In genomic region chr1:35717911-35718476, GRCh38 we compare ENCODE assay signal across 9 cellular contexts. TPM values are rescaled to one million over a fixed set of nuclear protein-coding genes. Genes with fewer than 3 reads are reported as not detected.
A peak's percentile ranks its signal among the peaks of the same experiment; 100 is the strongest.
DNase-seq lines count a peak whose midpoint lies in the region; ATAC-seq, FAIRE-seq and TF ChIP-seq lines count a peak whose summit lies in the region.
"Had no signal": no experiment of that assay in that cellular context is flagged by ENCODE, and none has a peak within 500 bp of the region (broad histone marks: within the 10 kb centered on the region; RNA-seq: fewer than 3 reads in every experiment).

No MANE protein-coding gene starts in this region.

- H3K4me1 Mint-ChIP-seq in activated naive CD8-positive, alpha-beta T cell (ENCODE audit: low read depth): peaks cover 29% of the 10 kb centered on the region

- H3K27me3 Mint-ChIP-seq in activated naive CD8-positive, alpha-beta T cell: no peaks in the 10 kb centered on the region

- intact Hi-C loops in heart left ventricle (cut with DNase I): loop anchor here in 5 of 10 donors (2.0 to 10.0 kb wide), 6 partner anchors 54 to 266 kb away; partner anchors contain the start of genes PSMB2 (in 5 of the 5) and TFAP2E (in 2 of the 5)
- intact Hi-C loops in pancreas (cut with DNase I): loop anchor here in 2 of 3 donors (5.0 kb wide), 1 partner anchor 151 kb away; no protein-coding TSS in a partner anchor

- H3K4me2 ChIP-seq in MM.1S (ENCODE audit: low read depth, low read length): peak overlapping the region; percentile 92

- peak overlapping the region; percentile 70 for H3K9ac ChIP-seq in MM.1S (ENCODE audit: low read length)

- TF ChIP-seq CTCF in MM.1S (IDR thresholded peaks at IDR 0.05; ENCODE audit: low read length): no peak
- no peak for TF ChIP-seq CTCF in heart left ventricle (IDR thresholded peaks at IDR 0.05)
- TF ChIP-seq CTCF in pancreas (IDR thresholded peaks at IDR 0.05): no peak

- H3K27ac Mint-ChIP-seq in activated naive CD8-positive, alpha-beta T cell: peak overlapping the region; percentile 61

- no peak overlapping the region for H3K27ac ChIP-seq in MM.1S (ENCODE audit: low read length)
- peak overlapping the region in 11 of 12 donors; percentile 67 to 91 (median 81) for H3K27ac ChIP-seq in heart left ventricle
- H3K27ac ChIP-seq in pancreas: peak overlapping the region in 3 of 4 donors; percentile 18 to 70 (median 56)

- peaks cover 6% of the 10 kb centered on the region for H3K36me3 Mint-ChIP-seq in activated naive CD8-positive, alpha-beta T cell

- no peaks in the 10 kb centered on the region for H3K36me3 ChIP-seq in MM.1S (replicated peaks; ENCODE audit: insufficient read depth, low read length)
- H3K36me3 ChIP-seq in heart left ventricle: peaks cover 0 to 25% (median 11%) of the 10 kb centered on the region in 9 donors
- no peaks in the 10 kb centered on the region for H3K36me3 ChIP-seq in pancreas

- peak in 3 of 4 donors; percentile 33 to 65 (median 57) for ATAC-seq in heart left ventricle
- ATAC-seq in pancreas: peak; percentile 11 to 53 (median 32)
- ATAC-seq in GM21367 (IDR thresholded peaks at IDR 0.05; ENCODE audit: unreplicated experiment): no peak

- H3K9me3 ChIP-seq in MM.1S (replicated peaks; ENCODE audit: insufficient read depth, low read length) (no peaks in the 10 kb centered on the region), heart left ventricle (no peaks in the 10 kb centered on the region), pancreas (no peaks in the 10 kb centered on the region)

- H4K20me1 ChIP-seq in MM.1S (ENCODE audit: insufficient read depth, low read length): no peaks in the 10 kb centered on the region

- TF ChIP-seq POLR2A in heart left ventricle (IDR thresholded peaks at IDR 0.05): peak in 1 of 2 donors; percentile 18
- TF ChIP-seq POLR2A in GM12892 (IDR thresholded peaks at IDR 0.05; ENCODE audit: low read depth, low read length): no peak

- H3F3A ChIP-seq in MM.1S (ENCODE audit: insufficient read depth, low read length): no peaks in the 10 kb centered on the region

- 9 to 14% (median 12%) methylated on average over 10 of the region's 10 CpGs for WGBS in heart left ventricle, 4 donors
- 16 to 23% methylated on average over 10 of the region's 10 CpGs for WGBS in pancreas, 2 donors

- peak overlapping the region; percentile 81 for H3K4me3 ChIP-seq in MM.1S (ENCODE audit: low read length)
- H3K4me3 ChIP-seq in heart left ventricle: peak overlapping the region; percentile 59 to 100 (median 80)
- peak overlapping the region; percentile 67 to 91 (median 82) for H3K4me3 ChIP-seq in pancreas

- H2AFZ ChIP-seq in MM.1S (ENCODE audit: low read length): peak overlapping the region; percentile 96

- H3K79me2 ChIP-seq in MM.1S (ENCODE audit: low read length): peaks cover 31% of the 10 kb centered on the region

- H3K27me3 ChIP-seq in MM.1S (replicated peaks; ENCODE audit: insufficient read depth, low read length): no peaks in the 10 kb centered on the region
- H3K27me3 ChIP-seq in heart left ventricle: no peaks in the 10 kb centered on the region
- H3K27me3 ChIP-seq in pancreas: no peaks in the 10 kb centered on the region

- 0 out of 2 replicates have a peak, but pooled peaks cover 3% of the 10 kb centered on the region for H3K4me1 ChIP-seq in MM.1S (ENCODE audit: low read length)
- peaks cover 0 to 38% (median 19%) of the 10 kb centered on the region in 12 donors for H3K4me1 ChIP-seq in heart left ventricle
- H3K4me1 ChIP-seq in pancreas: no peaks in the 10 kb centered on the region

- FAIRE-seq in pancreas (lab: Jason Lieb, UNC) (no peak), GM12892 (lab: Jason Lieb, UNC) (no peak)
- FAIRE-seq: frontal cortex had no signal

- no peaks in the 10 kb centered on the region for H3K9me2 ChIP-seq in MM.1S (replicated peaks; ENCODE audit: insufficient read depth, low read length)

- DNase-seq in GF-D8 (lab: John Stamatoyannopoulos, UW): peak; percentile 57
- no peak for DNase-seq in MM.1S
- peak; percentile 55 to 70 (median 63) for DNase-seq in heart left ventricle
- peak in 2 of 6 donors; percentile 26 to 36 for DNase-seq in pancreas
- DNase-seq in activated CD8-positive, alpha-beta memory T cell treated with anti-CD3 and anti-CD28 coated beads, Interleukin-2, amount 50 U/mL, for 48 hours: no peak
- no peak for DNase-seq in GM12892 (ENCODE audit: insufficient read length)

- no peaks in the 10 kb centered on the region for H3K9me3 Mint-ChIP-seq in activated naive CD8-positive, alpha-beta T cell (ENCODE audit: low read depth)

- H3K4me3 Mint-ChIP-seq in activated naive CD8-positive, alpha-beta T cell: peak overlapping the region; percentile 85

RNA-seq across cellular contexts. Expression of gene C1orf216, which starts 0.7 kb away (rescaled TPM):
- 10 to 100 TPM in 4 of 9 donors, 1 to 10 TPM in 5; 8.4 to 13.6 (median 9.9) TPM for total RNA-seq in heart left ventricle
- polyA plus RNA-seq in heart left ventricle: 10 to 100 TPM in 1 of 2 donors, 1 to 10 TPM in 1; 5.1 to 14.7 TPM
- total RNA-seq in pancreas: 1 to 10 TPM; 1.5 to 5.2 (median 2.5) TPM
- 1 to 10 TPM; 3.3 to 3.7 TPM for polyA plus RNA-seq in pancreas
- polyA plus RNA-seq in GM12892 (2012; ENCODE audit: missing spikeins): 6.9 TPM

RNA-seq across cellular contexts. Expression of gene CLSPN, which starts 51.8 kb away (rescaled TPM):
- total RNA-seq in heart left ventricle (1 to 10 TPM in 1 of 9 donors, under 1 TPM in 8; 0.22 to 6.3 (median 0.35) TPM), pancreas (under 1 TPM in 5 of 6 donors, not detected in 1; 0.12 to 1.00 (median 0.49) TPM)
- polyA plus RNA-seq in heart left ventricle (under 1 TPM; 0.23 to 0.25 TPM), pancreas (under 1 TPM in 1 of 2 donors, not detected in 1; 0.23 TPM)
- polyA plus RNA-seq in GM12892 (2012; ENCODE audit: missing spikeins): 18.7 TPM

Comparison
In these comparisons a context has a peak if more than half of its experiments do, and no peak if none do; other contexts are left out.
1. DNase-seq: peak in GF-D8 (single experiment) and heart left ventricle (5 of 5); none in MM.1S (single experiment), activated CD8-positive, alpha-beta memory T cell treated with anti-CD3 and anti-CD28 coated beads, Interleukin-2, amount 50 U/mL, for 48 hours (single experiment) and GM12892 (single experiment).
2. Peak in every context shown above with its lines, with median percentiles within 50 percentile points of each other: H3K4me3 ChIP-seq.